ENCODE assay signal across 13 cellular contexts in genomic region chr11:111762981-111763643, GRCh38. TPM values are rescaled to one million over a fixed set of nuclear protein-coding genes. Genes with fewer than 3 reads are reported as not detected.
A peak's percentile ranks its signal among the peaks of the same experiment; 100 is the strongest.
DNase-seq lines count a peak whose midpoint lies in the region; ATAC-seq and TF ChIP-seq lines count a peak whose summit lies in the region.
"Had no signal": no experiment of that assay in that cellular context is flagged by ENCODE, and none has a peak within 500 bp of the region (broad histone marks: within the 10 kb centered on the region; RNA-seq: fewer than 3 reads in every experiment).

No MANE protein-coding gene starts in this region.

- no peak for TF ChIP-seq RAD21 in IMR-90 (IDR thresholded peaks at IDR 0.05; ENCODE audit: low read length)

- no peak overlapping the region for H2AK9ac ChIP-seq in IMR-90 (replicated peaks; ENCODE audit: low read depth, low read length, poor library complexity)

- no peaks in the 10 kb centered on the region for H3K9me3 Mint-ChIP-seq in CD4-positive, alpha-beta T cell
- H3K9me3 Mint-ChIP-seq: GM23338 had no signal

- intact Hi-C loops in CD4-positive, alpha-beta T cell (cut with DNase I, micrococcal nuclease) = loop anchor here in 1 of 2 experiments (5.0 to 10.0 kb wide), 4 partner anchors 314 to 1552 kb away; partner anchors contain the start of genes PTS, RDX and TTC12
- intact Hi-C loops in IMR-90 (cut with micrococcal nuclease) = loop anchor here (5.0 kb wide), 1 partner anchor 46 kb away; no protein-coding TSS in a partner anchor
- intact Hi-C loops in testis (cut with DNase I; ENCODE audit: low total_unique reads) = no loop called here

- POLR2A ChIA-PET in CD4-positive, alpha-beta T cell (lab: Charles Lee) = no interaction called here
- POLR2A ChIA-PET in IMR-90 (lab: Charles Lee; ENCODE audit: unreplicated experiment) = interaction anchor here (1.0 kb wide), 1 partner anchor 28 kb away, joined by 3 read pairs; no protein-coding TSS in a partner anchor

- DNase-seq in CD4-positive, alpha-beta T cell = no peak
- peak; percentile 20 for DNase-seq in IMR-90
- no peak for DNase-seq in astrocyte of the cerebellum (ENCODE audit: low read depth)
- DNase-seq in kidney epithelial cell (ENCODE audit: low read depth) = no peak
- DNase-seq in testis = no peak
- DNase-seq in H7 = no peak
- DNase-seq in tibial nerve (ENCODE audit: low spot score in 2 of 2) = no peak
- DNase-seq: central memory CD4-positive, alpha-beta T cell; DMS153; sigmoid colon; T-helper 9 cell had no signal

- peaks cover 87% of the 10 kb centered on the region for H3K36me3 Mint-ChIP-seq in CD4-positive, alpha-beta T cell (ENCODE audit: low read depth)

- no peak overlapping the region for H3K18ac ChIP-seq in IMR-90 (ENCODE audit: low read depth, low read length)

- peaks cover 29 to 62% of the 10 kb centered on the region in 2 experiments for H3K79me1 ChIP-seq in IMR-90 (ENCODE audit: low read depth in 1 of 2, low read length in 2 of 2)

- TF ChIP-seq EP300 in tibial nerve (IDR thresholded peaks at IDR 0.05) = no peak

- no peaks in the 10 kb centered on the region for H3K27me3 Mint-ChIP-seq in CD4-positive, alpha-beta T cell

- in situ Hi-C loops in IMR-90 (cut with MboI; ENCODE audit: low sequenced_read_pairs) (no loop called here), astrocyte of the cerebellum (cut with HindIII; ENCODE audit: low sequenced_read_pairs) (no loop called here)

- H3K36me3 ChIP-seq in IMR-90 (ENCODE audit: control insufficient read depth, insufficient read depth, low read length) (peaks cover 47% of the 10 kb centered on the region), kidney epithelial cell (ENCODE audit: control insufficient read depth, insufficient read depth, low read length) (peaks cover 1% of the 10 kb centered on the region), testis (ENCODE audit: low read depth, missing control alignments) (no peaks in the 10 kb centered on the region), H7 (replicated peaks; ENCODE audit: control insufficient read depth, insufficient read depth, low read length) (peaks cover 32% of the 10 kb centered on the region), tibial nerve (peaks cover 0 to 53% (median 4%) of the 10 kb centered on the region in 3 donors)

- H3K4me2 ChIP-seq in IMR-90 (ENCODE audit: low read depth, low read length) = 0 out of 2 replicates have a peak overlapping the region, but pooled peaks have one; percentile 10
- H3K4me2 ChIP-seq: GM23338 had no signal

- H2BK20ac ChIP-seq in IMR-90 (ENCODE audit: low read depth, low read length) = no peak overlapping the region

- H2AFZ ChIP-seq in IMR-90 (replicated peaks; ENCODE audit: low read length, poor library complexity) = no peak overlapping the region
- H2AFZ ChIP-seq: GM23338 had no signal

- peaks cover 8% of the 10 kb centered on the region; the same call in 1 of the 2 replicates for H3K4me1 ChIP-seq in IMR-90 (ENCODE audit: control insufficient read depth, insufficient read depth, low read length)
- peaks cover 22% of the 10 kb centered on the region for H3K4me1 ChIP-seq in testis
- H3K4me1 ChIP-seq in tibial nerve = peaks cover 0 to 41% (median 11%) of the 10 kb centered on the region in 4 donors

- H4K5ac ChIP-seq in IMR-90 (ENCODE audit: low read depth, low read length) = no peak overlapping the region

- no peak overlapping the region for H3K56ac ChIP-seq in IMR-90 (ENCODE audit: extremely low read depth, insufficient read depth, low read length)

- peaks cover 47% of the 10 kb centered on the region for H3K4me1 Mint-ChIP-seq in CD4-positive, alpha-beta T cell (ENCODE audit: low read depth)

- H4K8ac ChIP-seq in IMR-90 (ENCODE audit: low read depth in 2 of 2, low read length in 2 of 2) = no peak overlapping the region

- H3K27me3 ChIP-seq in CD4-positive, alpha-beta T cell (ENCODE audit: control insufficient read depth, insufficient read depth, low read length) = no peaks in the 10 kb centered on the region
- H3K27me3 ChIP-seq in IMR-90 (ENCODE audit: control insufficient read depth, insufficient read depth, low read length) (no peaks in the 10 kb centered on the region), kidney epithelial cell (ENCODE audit: control insufficient read depth, insufficient read depth, low read length) (no peaks in the 10 kb centered on the region), testis (no peaks in the 10 kb centered on the region), H7 (ENCODE audit: control insufficient read depth, insufficient read depth, low read length) (no peaks in the 10 kb centered on the region), tibial nerve (no peaks in the 10 kb centered on the region)
- H3K27me3 ChIP-seq: sigmoid colon had no signal

- dilution Hi-C loops in IMR-90 (cut with HindIII; ENCODE audit: low sequenced_read_pairs, unreplicated experiment) = no loop called here

- no peak for TF ChIP-seq CTCF in CD4-positive, alpha-beta T cell (IDR thresholded peaks at IDR 0.05)
- TF ChIP-seq CTCF in IMR-90 (conservative IDR thresholded peaks at IDR 0.05; ENCODE audit: low read depth, low read length) (0 out of 2 replicates have a peak, but pooled peaks have one; percentile 8), astrocyte of the cerebellum (IDR thresholded peaks at IDR 0.05; ENCODE audit: low read depth, low read length, missing control alignments) (peak; percentile 37), kidney epithelial cell (IDR thresholded peaks at IDR 0.05; ENCODE audit: insufficient read depth, low read length, poor library complexity, severe bottlenecking) (peak; percentile 2), testis (IDR thresholded peaks at IDR 0.05) (no peak), tibial nerve (IDR thresholded peaks at IDR 0.05) (no peak)

- H3K9ac ChIP-seq in IMR-90 (ENCODE audit: low read depth, low read length) = no peak overlapping the region

- no TSS peak for BruUV-seq in IMR-90 (replicated peaks; lab: Mats Ljungman, UMichigan)

- TF ChIP-seq POLR2A in IMR-90 (IDR thresholded peaks at IDR 0.05; ENCODE audit: low read depth, low read length) (no peak), testis (IDR thresholded peaks at IDR 0.05) (no peak), tibial nerve (IDR thresholded peaks at IDR 0.05) (no peak)

- no peak overlapping the region for H3K14ac ChIP-seq in IMR-90 (replicated peaks; ENCODE audit: low read depth, low read length)

- ATAC-seq in CD4-positive, alpha-beta T cell (ENCODE audit: poor library complexity) = no peak
- ATAC-seq in IMR-90 (ENCODE audit: low read depth) (no peak), GM21723 (IDR thresholded peaks at IDR 0.05; ENCODE audit: unreplicated experiment) (no peak)
- ATAC-seq: GM23338 had no signal

- H3K4me3 ChIP-seq in IMR-90 (ENCODE audit: insufficient read depth, low read depth, low read length) = no peak overlapping the region
- H3K4me3 ChIP-seq in astrocyte of the cerebellum (ENCODE audit: low read depth, low read length) = no peak overlapping the region
- no peak overlapping the region for H3K4me3 ChIP-seq in kidney epithelial cell (ENCODE audit: low read depth, low read length)
- H3K4me3 ChIP-seq in testis = no peak overlapping the region
- no peak overlapping the region for H3K4me3 ChIP-seq in H7 (ENCODE audit: insufficient read depth, low read depth, low read length)
- no peak overlapping the region for H3K4me3 ChIP-seq in tibial nerve
- H3K4me3 ChIP-seq: GM23338, sigmoid colon had no signal

- H3K23ac ChIP-seq in IMR-90 (ENCODE audit: low read depth, low read length) = peak overlapping the region; percentile 11

- H3K4me3 Mint-ChIP-seq in CD4-positive, alpha-beta T cell = peak overlapping the region; percentile 28
- H3K4me3 Mint-ChIP-seq: GM23338 had no signal

- H3K27ac ChIP-seq in CD4-positive, alpha-beta T cell (ENCODE audit: low read depth, low read length) = no peak overlapping the region
- H3K27ac ChIP-seq in IMR-90 (ENCODE audit: insufficient read depth, low read length) (no peak overlapping the region), testis (no peak overlapping the region), tibial nerve (no peak overlapping the region)
- H3K27ac ChIP-seq: sigmoid colon had no signal

- H3K9me3 ChIP-seq in CD4-positive, alpha-beta T cell (ENCODE audit: control insufficient read depth, low read length) = no peaks in the 10 kb centered on the region
- H3K9me3 ChIP-seq in IMR-90 (ENCODE audit: control insufficient read depth, insufficient read depth, low read length) (no peaks in the 10 kb centered on the region), testis (no peaks in the 10 kb centered on the region), tibial nerve (no peaks in the 10 kb centered on the region)
- H3K9me3 ChIP-seq: sigmoid colon had no signal

- no peak overlapping the region for H3K27ac Mint-ChIP-seq in CD4-positive, alpha-beta T cell
- H3K27ac Mint-ChIP-seq: GM23338 had no signal

- H2BK15ac ChIP-seq in IMR-90 (ENCODE audit: low read depth, low read length) = no peak overlapping the region

- no peak overlapping the region for H2AK5ac ChIP-seq in IMR-90 (ENCODE audit: low read depth, low read length)

- 100% methylated on average over 1 of the region's 3 CpGs; no CpG with 5 or more reads in 1 of the 2 experiments for WGBS in IMR-90 (ENCODE audit: extremely low coverage in 2 of 2, insufficient read length in 1 of 2), 2 experiments
- 90 to 95% methylated on average over 3 of the region's 3 CpGs for WGBS in testis, 2 donors
- 76 to 82% methylated on average over 3 of the region's 3 CpGs for WGBS in tibial nerve, 2 donors

- H3K4ac ChIP-seq in IMR-90 (ENCODE audit: low read depth, low read length) = no peak overlapping the region

- peak overlapping the region; percentile 4 for H2BK5ac ChIP-seq in IMR-90 (ENCODE audit: low read depth, low read length, poor library complexity, severe bottlenecking)

- H2BK120ac ChIP-seq in IMR-90 (ENCODE audit: low read depth, low read length) = no peak overlapping the region

- H4K91ac ChIP-seq in IMR-90 (ENCODE audit: insufficient read depth, low read depth, low read length) = no peak overlapping the region

- H4K20me1 ChIP-seq in IMR-90 (ENCODE audit: insufficient read depth, low read length) = peaks cover 4% of the 10 kb centered on the region

- H3K9me1 ChIP-seq in IMR-90 (ENCODE audit: insufficient read depth, low read length) = peaks cover 3% of the 10 kb centered on the region; the same call in 1 of the 2 replicates

- CTCF ChIA-PET in CD4-positive, alpha-beta T cell (lab: Charles Lee) = no interaction called here
- CTCF ChIA-PET in IMR-90 (lab: Yijun Ruan, JAX) = interaction anchor here (0.8 to 1.1 kb wide), 3 partner anchors 15 to 179 kb away, joined by 3 read pairs; no protein-coding TSS in a partner anchor

TF ChIP-seq in IMR-90, 13 proteins besides CTCF, POLR2A, EP300 and RAD21 (continues in another document):
- TF ChIP-seq RCOR1 (IDR thresholded peaks at IDR 0.05; ENCODE audit: insufficient replicate concordance, low read length) (no peak), SMC3 (IDR thresholded peaks at IDR 0.05; ENCODE audit: low read depth, low read length) (no peak)

RNA-seq across cellular contexts. Expression of gene PPP2R1B, which starts 3.1 kb away (rescaled TPM):
- total RNA-seq in CD4-positive, alpha-beta T cell = 10 to 100 TPM; 34.5 to 39.2 TPM
- total RNA-seq in IMR-90 (2012; rRNA removed) (52.8 and 62.9 TPM in 2 replicates), kidney epithelial cell (27.9 and 34.5 TPM in 2 replicates), testis (10 to 100 TPM; 67.2 to 75.8 TPM), tibial nerve (10 to 100 TPM; 20.8 to 41.4 (median 25.1) TPM)
- polyA plus RNA-seq in IMR-90 (2012; rRNA removed) (22.4 and 23.0 TPM in 2 replicates), testis (ENCODE audit: insufficient read depth, low read depth, low replicate concordance) (115 TPM)
- 7.2 and 16.0 TPM in 2 replicates for polyA plus RNA-seq in IMR-90 (2012; cell fraction: cytosol; rRNA removed)
- 4.4 and 27.4 TPM in 2 replicates for polyA plus RNA-seq in IMR-90 (2012; cell fraction: nucleus; rRNA removed; ENCODE audit: low replicate concordance)
- 58.9 and 59.6 TPM in 2 replicates for total RNA-seq in H7 (2014; rRNA removed; shearing (Covaris generic))

Comparison
In these comparisons a context has a peak if more than half of its experiments do, and no peak if none do; other contexts are left out.
1. CTCF ChIP-seq: peak in IMR-90 (single experiment), astrocyte of the cerebellum (single experiment) and kidney epithelial cell (single experiment); none in CD4-positive, alpha-beta T cell (single experiment), testis (0 of 3) and tibial nerve (0 of 5).